In genomic region chr11:43680521-43681505, GRCh38 we compare ENCODE assay signal across 8 cellular contexts. TPM values are rescaled to one million over a fixed set of nuclear protein-coding genes. Genes with fewer than 3 reads are reported as not detected.
DNase-seq lines count a peak whose midpoint lies in the region; ATAC-seq, FAIRE-seq and TF ChIP-seq lines count a peak whose summit lies in the region.

Gene HSD17B12, plus strand, starts transcription at chr11:43680738. Its CDS starts 90 bp downstream, at chr11:43680828.

- intact Hi-C loops in IMR-90 (cut with micrococcal nuclease): loop anchor here (1.0 to 5.0 kb wide), 3 partner anchors 121 to 171 kb away; no protein-coding TSS in a partner anchor
- intact Hi-C loops in endothelial cell of umbilical vein (cut with micrococcal nuclease): loop anchor here (2.0 to 10.0 kb wide), 3 partner anchors 36 to 174 kb away; no protein-coding TSS in a partner anchor

- 0 out of 3 replicates have a peak within 1 kb of the TSS, but pooled peaks have one; percentile 6 for H2BK15ac ChIP-seq in IMR-90 (ENCODE audit: low read depth, low read length)

- ATAC-seq in GM21528 (IDR thresholded peaks at IDR 0.05; ENCODE audit: low FRiP score, unreplicated experiment) (peak; percentile 98), IMR-90 (ENCODE audit: low read depth) (peak; percentile 99)

- H3K27me3 ChIP-seq in IMR-90 (ENCODE audit: control insufficient read depth, insufficient read depth, low read length) (no peaks in the 10 kb centered on the region; the same call in 1 of the 2 replicates), endothelial cell of umbilical vein (ENCODE audit: control insufficient read depth in 2 of 2, insufficient read depth in 2 of 2, low read length in 2 of 2) (peaks cover 0 to 6% of the 10 kb centered on the region in 2 experiments)

- no peak for TF ChIP-seq RAD21 in IMR-90 (IDR thresholded peaks at IDR 0.05; ENCODE audit: low read length)

- peaks cover 11 to 30% of the 10 kb centered on the region in 2 experiments for H3K79me1 ChIP-seq in IMR-90 (ENCODE audit: low read depth in 1 of 2, low read length in 2 of 2)

- H2AFZ ChIP-seq in IMR-90 (replicated peaks; ENCODE audit: low read length, poor library complexity): peak within 1 kb of the TSS; percentile 96
- H2AFZ ChIP-seq in endothelial cell of umbilical vein (ENCODE audit: low read depth, low read length): peak within 1 kb of the TSS; percentile 79

- H2BK20ac ChIP-seq in IMR-90 (ENCODE audit: low read depth, low read length): no peak within 1 kb of the TSS

- H3K23ac ChIP-seq in IMR-90 (ENCODE audit: low read depth, low read length): peak within 1 kb of the TSS; percentile 95

- H2AK5ac ChIP-seq in IMR-90 (ENCODE audit: low read depth, low read length): no peak within 1 kb of the TSS

- DNase-seq in DMS 273 treated with DMSO at 0.1 percent for 48 hours (lab: John Stamatoyannopoulos, UW) (peak; percentile 93), IMR-90 (peak; percentile 99), OCI-M1 (lab: John Stamatoyannopoulos, UW) (peak; percentile 99), activated T-cell treated with anti-CD3 and anti-CD28 coated beads for 24 hours (ENCODE audit: low read depth) (peak; percentile 99), endothelial cell of umbilical vein (ENCODE audit: low read depth, low spot score) (peak; percentile 99), midbrain (lab: John Stamatoyannopoulos, UW) (peak; percentile 99)
- DNase-seq in stimulated activated CD8-positive, alpha-beta memory T cell treated with anti-CD3 and anti-CD28 coated beads, Interleukin-2, amount 100 ng/mL, for 1 hour (ENCODE audit: low read depth in 2 of 2): peak; percentile 96 to 97

- peak within 1 kb of the TSS; percentile 80 for H2AK9ac ChIP-seq in IMR-90 (replicated peaks; ENCODE audit: low read depth, low read length, poor library complexity)

- in situ Hi-C loops in IMR-90 (cut with MboI; ENCODE audit: low sequenced_read_pairs): no loop called here

- TF ChIP-seq POLR2A in IMR-90 (IDR thresholded peaks at IDR 0.05; ENCODE audit: low read depth, low read length) (peak; percentile 96), endothelial cell of umbilical vein (IDR thresholded peaks at IDR 0.05; ENCODE audit: low read depth, low read length) (peak; percentile 89)

- CTCF ChIA-PET in IMR-90 (lab: Yijun Ruan, JAX) (no interaction called here), endothelial cell of umbilical vein (lab: Charles Lee) (interaction anchor here (0.6 to 1.5 kb wide), 7 partner anchors 28 to 322 kb away, joined by 3 to 7 read pairs (median 3); partner anchors contain the start of gene TTC17)

- peak within 1 kb of the TSS; percentile 65 for H3K4me3 ChIP-seq in IMR-90 (ENCODE audit: insufficient read depth, low read depth, low read length)
- peak within 1 kb of the TSS; percentile 84 to 99 (median 91) for H3K4me3 ChIP-seq in endothelial cell of umbilical vein (replicated peaks in 1 of 3; ENCODE audit: insufficient read depth in 1 of 3, low read depth in 1 of 3, low read length in 3 of 3)

- H3K9me3 ChIP-seq in IMR-90 (ENCODE audit: control insufficient read depth, insufficient read depth, low read length): no peaks in the 10 kb centered on the region
- no peaks in the 10 kb centered on the region for H3K9me3 ChIP-seq in endothelial cell of umbilical vein (replicated peaks; ENCODE audit: control insufficient read depth, insufficient read depth, low read length)

- H3K4ac ChIP-seq in IMR-90 (ENCODE audit: low read depth, low read length): peak within 1 kb of the TSS; percentile 79

- H2BK120ac ChIP-seq in IMR-90 (ENCODE audit: low read depth, low read length): peak within 1 kb of the TSS; percentile 53; the same call in 1 of the 2 replicates

- 4% methylated on average over 5 of the region's 64 CpGs; no CpG with 5 or more reads in 1 of the 2 experiments for WGBS in IMR-90 (ENCODE audit: extremely low coverage in 2 of 2, insufficient read length in 1 of 2), 2 experiments

- peaks cover 42% of the 10 kb centered on the region for H3K79me2 ChIP-seq in endothelial cell of umbilical vein (ENCODE audit: control insufficient read depth, insufficient read depth, low read length)

- H3K14ac ChIP-seq in IMR-90 (replicated peaks; ENCODE audit: low read depth, low read length): peak within 1 kb of the TSS; percentile 90

- H4K5ac ChIP-seq in IMR-90 (ENCODE audit: low read depth, low read length): 0 out of 2 replicates have a peak within 1 kb of the TSS, but pooled peaks have one; percentile 11

- H3K18ac ChIP-seq in IMR-90 (ENCODE audit: low read depth, low read length): no peak within 1 kb of the TSS; the same call in 1 of the 2 replicates

- H3K9ac ChIP-seq in IMR-90 (ENCODE audit: low read depth, low read length): peak within 1 kb of the TSS; percentile 86
- peak within 1 kb of the TSS; percentile 96 for H3K9ac ChIP-seq in endothelial cell of umbilical vein (replicated peaks; ENCODE audit: extremely low read depth, insufficient read depth, low read length)

- BruUV-seq in IMR-90 (replicated peaks; lab: Mats Ljungman, UMichigan) (TSS peak; percentile 63), endothelial cell of umbilical vein (replicated peaks; lab: Mats Ljungman, UMichigan) (TSS peak; percentile 57)

- FAIRE-seq in endothelial cell of umbilical vein (lab: Jason Lieb, UNC): peak; percentile 96

- H4K20me1 ChIP-seq in IMR-90 (ENCODE audit: insufficient read depth, low read length) (no peaks in the 10 kb centered on the region), endothelial cell of umbilical vein (replicated peaks; ENCODE audit: control insufficient read depth, extremely low read depth, insufficient read depth, low read length) (no peaks in the 10 kb centered on the region)

- H3K9me1 ChIP-seq in IMR-90 (ENCODE audit: insufficient read depth, low read length) (no peaks in the 10 kb centered on the region; the same call in 1 of the 2 replicates), endothelial cell of umbilical vein (replicated peaks; ENCODE audit: control insufficient read depth, extremely low read depth, insufficient read depth, low read length) (no peaks in the 10 kb centered on the region)

- peak within 1 kb of the TSS; percentile 77 for H3K4me2 ChIP-seq in IMR-90 (ENCODE audit: low read depth, low read length)
- peak within 1 kb of the TSS; percentile 99 for H3K4me2 ChIP-seq in endothelial cell of umbilical vein (ENCODE audit: insufficient read depth, low read length)

- no peaks in the 10 kb centered on the region; the same call in 1 of the 2 replicates for H3K4me1 ChIP-seq in IMR-90 (ENCODE audit: control insufficient read depth, insufficient read depth, low read length)
- peaks cover 29% of the 10 kb centered on the region for H3K4me1 ChIP-seq in endothelial cell of umbilical vein (ENCODE audit: control insufficient read depth, extremely low read depth, insufficient read depth, low read length)

- peak within 1 kb of the TSS; percentile 51 for H4K91ac ChIP-seq in IMR-90 (ENCODE audit: insufficient read depth, low read depth, low read length)

- TF ChIP-seq CTCF in IMR-90 (conservative IDR thresholded peaks at IDR 0.05; ENCODE audit: low read depth, low read length) (no peak), endothelial cell of umbilical vein (IDR thresholded peaks at IDR 0.05; ENCODE audit: extremely low read depth in 1 of 2, insufficient read depth in 1 of 2, low read depth in 1 of 2, low read length in 2 of 2) (no peak)

- H2BK5ac ChIP-seq in IMR-90 (ENCODE audit: low read depth, low read length, poor library complexity, severe bottlenecking): peak within 1 kb of the TSS; percentile 10

- peak within 1 kb of the TSS; percentile 20 for H3K27ac ChIP-seq in IMR-90 (ENCODE audit: insufficient read depth, low read length)
- H3K27ac ChIP-seq in endothelial cell of umbilical vein (ENCODE audit: insufficient read depth, low read depth, low read length): peak within 1 kb of the TSS; percentile 83

- dilution Hi-C loops in IMR-90 (cut with HindIII; ENCODE audit: low sequenced_read_pairs, unreplicated experiment): no loop called here
- dilution Hi-C loops in endothelial cell of umbilical vein (cut with MboI; ENCODE audit: extremely low pct_ligation_motif_present, low sequenced_read_pairs): no loop called here

- peak within 1 kb of the TSS; percentile 53 to 84; a peak in 3 of 4 replicates for H4K8ac ChIP-seq in IMR-90 (ENCODE audit: low read depth in 2 of 2, low read length in 2 of 2)

- peak within 1 kb of the TSS; percentile 57; the same call in 1 of the 2 replicates for H3K56ac ChIP-seq in IMR-90 (ENCODE audit: extremely low read depth, insufficient read depth, low read length)

- peaks cover 4% of the 10 kb centered on the region; the same call in 1 of the 2 replicates for H3K36me3 ChIP-seq in IMR-90 (ENCODE audit: control insufficient read depth, insufficient read depth, low read length)
- H3K36me3 ChIP-seq in endothelial cell of umbilical vein (ENCODE audit: control insufficient read depth in 2 of 2, extremely low read depth in 1 of 2, insufficient read depth in 2 of 2, low read length in 2 of 2): peaks cover 2 to 6% of the 10 kb centered on the region in 2 experiments

- POLR2A ChIA-PET in IMR-90 (lab: Charles Lee; ENCODE audit: unreplicated experiment) (interaction anchor here (1.4 kb wide), 1 partner anchor 11 kb away, joined by 3 read pairs; no protein-coding TSS in a partner anchor), endothelial cell of umbilical vein (lab: Charles Lee) (interaction anchor here (0.8 to 1.6 kb wide), 3 partner anchors 38 to 369 kb away, joined by 3 to 4 read pairs (median 3); partner anchors contain the start of gene API5)

TF ChIP-seq in IMR-90, 13 proteins besides CTCF, POLR2A, EP300 and RAD21 (continues in another document):
- TF ChIP-seq CHD1 (IDR thresholded peaks at IDR 0.05; ENCODE audit: low read depth, low read length) (no peak), FOS (IDR thresholded peaks at IDR 0.05; ENCODE audit: low read depth, low read length) (0 out of 2 replicates have a peak, but pooled peaks have one; percentile 1)

TF ChIP-seq in endothelial cell of umbilical vein, 7 proteins besides CTCF, POLR2A, EP300 and RAD21 (continues in another document):
- no peak for TF ChIP-seq GATA2 (IDR thresholded peaks at IDR 0.05; ENCODE audit: insufficient read depth, insufficient read length, low read depth, low read length)
- TF ChIP-seq, protein P1, sequence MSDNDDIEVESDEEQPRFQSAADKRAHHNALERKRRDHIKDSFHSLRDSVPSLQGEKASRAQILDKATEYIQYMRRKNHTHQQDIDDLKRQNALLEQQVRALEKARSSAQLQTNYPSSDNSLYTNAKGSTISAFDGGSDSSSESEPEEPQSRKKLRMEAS (IDR thresholded peaks at IDR 0.05; ENCODE audit: insufficient read depth, insufficient read length): no peak

RNA-seq across cellular contexts. Expression of gene HSD17B12, which starts in this region (rescaled TPM):
- total RNA-seq in IMR-90 (2012; rRNA removed) (44.6 and 61.1 TPM in 2 replicates), endothelial cell of umbilical vein (96.5 and 96.6 TPM in 2 replicates)
- polyA plus RNA-seq in IMR-90 (2012; rRNA removed) (32.9 and 38.0 TPM in 2 replicates), endothelial cell of umbilical vein (39.9 and 41.5 TPM in 2 replicates)
- 8.9 and 11.8 TPM in 2 replicates for polyA plus RNA-seq in IMR-90 (2012; cell fraction: cytosol; rRNA removed)
- polyA plus RNA-seq in IMR-90 (2012; cell fraction: nucleus; rRNA removed; ENCODE audit: low replicate concordance): 3.2 and 30.0 TPM in 2 replicates
- 49.0 and 51.0 TPM in 2 replicates for polyA plus RNA-seq in endothelial cell of umbilical vein (2011; cell fraction: cytosol; rRNA removed)
- polyA plus RNA-seq in endothelial cell of umbilical vein (2011; cell fraction: nucleus; rRNA removed): 68.1 and 68.4 TPM in 2 replicates
- 97.8 and 115 TPM in 2 replicates for polyA plus RNA-seq in endothelial cell of umbilical vein (2012)
- polyA minus RNA-seq in endothelial cell of umbilical vein: 97.3 and 106 TPM in 2 replicates
- polyA minus RNA-seq in endothelial cell of umbilical vein (2011; cell fraction: cytosol; rRNA and poly(A)+ RNA removed): 13.0 TPM
- polyA minus RNA-seq in endothelial cell of umbilical vein (2011; cell fraction: nucleus; rRNA and poly(A)+ RNA removed): 131 and 136 TPM in 2 replicates

Comparison
In these comparisons a context has a peak if more than half of its experiments do, and no peak if none do; other contexts are left out.
1. Peak in every context shown above with its lines: DNase-seq, ATAC-seq, H3K4me3 ChIP-seq and H3K27ac ChIP-seq.